ENCODE assay signal across 23 cellular contexts in the genomic region with DNA sequence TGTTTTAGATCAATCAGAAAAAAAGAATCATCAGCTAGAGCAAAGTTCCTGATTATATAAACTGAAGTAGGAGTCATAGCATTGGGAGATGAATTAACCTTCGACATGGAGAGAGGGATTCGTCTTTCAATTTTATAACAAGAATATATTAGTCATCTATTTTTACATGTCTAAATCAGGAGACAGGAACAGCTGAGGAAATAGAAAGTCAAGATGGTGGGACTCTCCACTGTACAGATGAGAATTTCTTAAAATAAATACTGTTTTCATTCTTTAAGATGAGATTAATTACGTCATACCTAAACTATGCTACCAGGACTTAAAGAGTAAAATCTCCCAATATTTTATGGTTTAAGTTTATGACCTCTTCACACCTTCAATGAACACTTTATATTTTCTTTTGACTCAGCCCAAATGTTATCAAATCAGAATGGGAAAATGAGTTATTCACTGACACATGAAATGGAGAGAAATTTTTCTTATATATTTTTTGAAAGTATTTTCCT.
DNase-seq lines count a peak whose midpoint lies in the region; ATAC-seq and TF ChIP-seq lines count a peak whose summit lies in the region.
"Had no signal": no experiment of that assay in that cellular context is flagged by ENCODE, and none has a peak within 500 bp of the region (broad histone marks: within the 10 kb centered on the region; RNA-seq: fewer than 3 reads in every experiment).

No MANE protein-coding gene starts in this region.

- WGBS in mammary epithelial cell (ENCODE audit: low coverage, missing lambda C conversion rate): 45% methylated on average over 3 of the region's 3 CpGs

- H3K36me3 ChIP-seq in mammary epithelial cell (ENCODE audit: insufficient read depth, low read length) (no peaks in the 10 kb centered on the region), neural progenitor cell (no peaks in the 10 kb centered on the region)
- H3K36me3 ChIP-seq: BE2C had no signal

- no peak for TF ChIP-seq CTCF in MCF 10A (IDR thresholded peaks at IDR 0.05; ENCODE audit: unreplicated experiment)
- TF ChIP-seq CTCF in mammary epithelial cell (conservative IDR thresholded peaks at IDR 0.05 in 1 of 2, IDR thresholded peaks at IDR 0.05 in 1 of 2; ENCODE audit: extremely low read depth in 1 of 2, insufficient read depth in 1 of 2, low read depth in 1 of 2, low read length in 2 of 2): no peak
- TF ChIP-seq CTCF in neural progenitor cell (IDR thresholded peaks at IDR 0.05): no peak
- TF ChIP-seq CTCF in CD4-positive, alpha-beta T cell (IDR thresholded peaks at IDR 0.05): no peak

- H3K9me3 Mint-ChIP-seq in MCF 10A (ENCODE audit: unreplicated experiment) (no peaks in the 10 kb centered on the region), neural progenitor cell (no peaks in the 10 kb centered on the region)
- peaks cover 6% of the 10 kb centered on the region for H3K9me3 Mint-ChIP-seq in CD4-positive, alpha-beta T cell

- H3K4me3 ChIP-seq in mammary epithelial cell (replicated peaks in 1 of 3; ENCODE audit: insufficient read depth in 1 of 3, low read depth in 2 of 3, low read length in 3 of 3): no peak overlapping the region
- H3K4me3 ChIP-seq in neural progenitor cell: no peak overlapping the region

- H4K20me1 ChIP-seq in mammary epithelial cell (ENCODE audit: insufficient read depth, low read length) (no peaks in the 10 kb centered on the region), neural progenitor cell (ENCODE audit: low read depth) (no peaks in the 10 kb centered on the region)

- no peaks in the 10 kb centered on the region for H3K27me3 ChIP-seq in mammary epithelial cell (ENCODE audit: insufficient read depth, low read length)
- no peaks in the 10 kb centered on the region for H3K27me3 ChIP-seq in neural progenitor cell
- no peaks in the 10 kb centered on the region for H3K27me3 ChIP-seq in CD4-positive, alpha-beta T cell (ENCODE audit: control insufficient read depth, insufficient read depth, low read length)
- H3K27me3 ChIP-seq: BE2C had no signal

- H3K4me1 ChIP-seq in mammary epithelial cell (ENCODE audit: insufficient read depth, low read length): no peaks in the 10 kb centered on the region
- no peaks in the 10 kb centered on the region for H3K4me1 ChIP-seq in neural progenitor cell
- H3K4me1 ChIP-seq: BE2C had no signal

- intact Hi-C loops in MCF 10A (cut with micrococcal nuclease): loop anchor here (10.0 kb wide), 1 partner anchor 157 kb away; no protein-coding TSS in a partner anchor
- intact Hi-C loops in mammary epithelial cell (cut with micrococcal nuclease): no loop called here
- intact Hi-C loops in CD4-positive, alpha-beta T cell (cut with DNase I, micrococcal nuclease): no loop called here

- H3K36me3 Mint-ChIP-seq in MCF 10A (ENCODE audit: insufficient read depth, unreplicated experiment) (no peaks in the 10 kb centered on the region), neural progenitor cell (no peaks in the 10 kb centered on the region)
- no peaks in the 10 kb centered on the region for H3K36me3 Mint-ChIP-seq in CD4-positive, alpha-beta T cell (ENCODE audit: low read depth)
- H3K36me3 Mint-ChIP-seq: CD14-positive monocyte had no signal

- peak overlapping the region; percentile 16 for H3K27ac Mint-ChIP-seq in MCF 10A (ENCODE audit: low read depth, unreplicated experiment)
- no peak overlapping the region for H3K27ac Mint-ChIP-seq in neural progenitor cell
- H3K27ac Mint-ChIP-seq in CD4-positive, alpha-beta T cell: no peak overlapping the region
- H3K27ac Mint-ChIP-seq: CD14-positive monocyte had no signal

- H3K9me3 ChIP-seq in mammary epithelial cell (replicated peaks; ENCODE audit: insufficient read depth, low read length) (no peaks in the 10 kb centered on the region), neural progenitor cell (ENCODE audit: low read depth) (no peaks in the 10 kb centered on the region)
- no peaks in the 10 kb centered on the region for H3K9me3 ChIP-seq in CD4-positive, alpha-beta T cell (ENCODE audit: control insufficient read depth, low read length)
- H3K9me3 ChIP-seq: BE2C had no signal

- H3K27ac ChIP-seq in mammary epithelial cell (ENCODE audit: insufficient read depth, low read depth, low read length) (no peak overlapping the region), neural progenitor cell (no peak overlapping the region)
- H3K27ac ChIP-seq in CD4-positive, alpha-beta T cell (ENCODE audit: low read depth, low read length): no peak overlapping the region
- H3K27ac ChIP-seq: 22Rv1 had no signal

- H3K4me1 Mint-ChIP-seq in MCF 10A (ENCODE audit: insufficient read depth, unreplicated experiment): peaks cover 6% of the 10 kb centered on the region
- H3K4me1 Mint-ChIP-seq in neural progenitor cell: no peaks in the 10 kb centered on the region
- no peaks in the 10 kb centered on the region for H3K4me1 Mint-ChIP-seq in CD4-positive, alpha-beta T cell (ENCODE audit: low read depth)
- H3K4me1 Mint-ChIP-seq: CD14-positive monocyte had no signal

- CTCF ChIA-PET in MCF 10A (lab: Yijun Ruan, JAX) (interaction anchor here (0.5 kb wide), 1 partner anchor 951 kb away, joined by 4 read pairs; no protein-coding TSS in a partner anchor), mammary epithelial cell (lab: Charles Lee; ENCODE audit: low non-redundant PET) (no interaction called here)
- CTCF ChIA-PET in CD4-positive, alpha-beta T cell (lab: Charles Lee): no interaction called here

- POLR2A ChIA-PET in MCF 10A (lab: Yijun Ruan, JAX): no interaction called here
- POLR2A ChIA-PET in CD4-positive, alpha-beta T cell (lab: Charles Lee): no interaction called here

- no peak overlapping the region for H2AFZ ChIP-seq in mammary epithelial cell (ENCODE audit: low read depth, low read length)
- H2AFZ ChIP-seq in neural progenitor cell (replicated peaks): peak overlapping the region; percentile 38

- H3K4me2 ChIP-seq in mammary epithelial cell (ENCODE audit: insufficient read depth, low read depth, low read length) (no peak overlapping the region), neural progenitor cell (no peak overlapping the region)

- H3F3A ChIP-seq in neural progenitor cell (ENCODE audit: low read depth): no peaks in the 10 kb centered on the region

- H3K79me2 ChIP-seq in mammary epithelial cell (ENCODE audit: insufficient read depth, low read length) (no peaks in the 10 kb centered on the region), neural progenitor cell (ENCODE audit: low read depth) (no peaks in the 10 kb centered on the region)

- H3K4me3 Mint-ChIP-seq in MCF 10A (ENCODE audit: unreplicated experiment): no peak overlapping the region
- H3K4me3 Mint-ChIP-seq in neural progenitor cell: no peak overlapping the region
- no peak overlapping the region for H3K4me3 Mint-ChIP-seq in CD4-positive, alpha-beta T cell
- H3K4me3 Mint-ChIP-seq: CD14-positive monocyte had no signal

- no peak for ATAC-seq in CD4-positive, alpha-beta T cell (ENCODE audit: poor library complexity)
- ATAC-seq: HCT116 had no signal

- DNase-seq in MCF 10A (ENCODE audit: unreplicated experiment): no peak
- DNase-seq in mammary epithelial cell: no peak
- DNase-seq in dermis blood vessel endothelial cell: peak; percentile 16
- no peak for DNase-seq in neural progenitor cell (ENCODE audit: low spot score)
- DNase-seq in NCI-H1417 treated with DMSO at 0.1 percent for 48 hours (lab: John Stamatoyannopoulos, UW): no peak
- DNase-seq in NCI-H2107 (lab: John Stamatoyannopoulos, UW): no peak
- no peak for DNase-seq in CD4-positive, alpha-beta T cell
- DNase-seq: ACHN, BE2C, Calu3, DMS79 treated with DMSO at 0.1 percent for 48 hours, GF-D8, KBM-7, MM.1S, NCI-H1694 treated with DMSO at 0.1 percent for 48 hours, NCI-H2081, NCI-H2171, NCI-H226, NCI-H510A, NCI-H69 had no signal

- H3K27me3 Mint-ChIP-seq in MCF 10A (ENCODE audit: insufficient read depth, unreplicated experiment) (peaks cover 12% of the 10 kb centered on the region), neural progenitor cell (ENCODE audit: insufficient read depth, low read depth) (no peaks in the 10 kb centered on the region)
- no peaks in the 10 kb centered on the region for H3K27me3 Mint-ChIP-seq in CD4-positive, alpha-beta T cell

- no TSS peak for BruUV-seq in MCF 10A (replicated peaks; lab: Mats Ljungman, UMichigan)
- no TSS peak for BruUV-seq in mammary epithelial cell (replicated peaks; lab: Mats Ljungman, UMichigan)

- dilution Hi-C loops in mammary epithelial cell (cut with HindIII; ENCODE audit: low sequenced_read_pairs): no loop called here

- in situ Hi-C loops in mammary epithelial cell (cut with MboI; ENCODE audit: low sequenced_read_pairs in 2 of 2): no loop called here

- no peak overlapping the region for H3K9ac ChIP-seq in mammary epithelial cell (ENCODE audit: insufficient read depth, low read length)
- no peak overlapping the region for H3K9ac ChIP-seq in neural progenitor cell
